Comparison of ENCODE assay signal across 20 cellular contexts in the genomic region with DNA sequence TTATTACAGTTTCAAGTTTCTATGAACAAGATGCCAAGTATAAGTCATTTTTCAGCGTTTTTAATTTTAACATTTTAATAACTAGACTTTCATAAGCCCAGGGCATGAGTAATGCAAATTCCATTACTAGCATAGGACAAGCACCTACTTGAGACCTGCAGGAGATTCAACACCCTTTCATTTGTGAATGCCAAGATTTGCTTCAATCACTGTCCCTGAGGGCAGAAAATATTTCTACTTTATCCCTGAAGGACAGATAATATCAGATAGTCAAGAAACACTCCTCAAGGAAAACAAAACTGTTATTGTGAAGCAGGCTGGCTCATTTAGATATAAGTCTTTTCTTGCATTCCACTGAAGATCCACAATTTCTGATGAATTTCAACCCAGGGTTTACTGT. TPM values are rescaled to one million over a fixed set of nuclear protein-coding genes. Genes with fewer than 3 reads are reported as not detected.
DNase-seq lines count a peak whose midpoint lies in the region; ATAC-seq and TF ChIP-seq lines count a peak whose summit lies in the region.
"Had no signal": no experiment of that assay in that cellular context is flagged by ENCODE, and none has a peak within 500 bp of the region (broad histone marks: within the 10 kb centered on the region; RNA-seq: fewer than 3 reads in every experiment).

No MANE protein-coding gene starts in this region.

- H3K27me3 ChIP-seq in mammary epithelial cell (ENCODE audit: insufficient read depth, low read length) (no peaks in the 10 kb centered on the region), lower lobe of right lung (ENCODE audit: low read depth) (no peaks in the 10 kb centered on the region), transverse colon (no peaks in the 10 kb centered on the region)
- H3K27me3 ChIP-seq: brain microvascular endothelial cell had no signal

- intact Hi-C loops in mammary epithelial cell (cut with micrococcal nuclease): loop anchor here (1.0 to 2.0 kb wide), 3 partner anchors 15 to 48 kb away; a partner anchor contains a TSS
- intact Hi-C loops in lower lobe of right lung (cut with DNase I): no loop called here
- intact Hi-C loops in transverse colon (cut with DNase I; ENCODE audit: low total_unique reads): no loop called here
- intact Hi-C loops in activated CD4-positive, alpha-beta memory T cell treated with anti-CD3 and anti-CD28 coated beads for 36 hours (cut with micrococcal nuclease): no loop called here

- peak overlapping the region; percentile 35 for H3K27ac Mint-ChIP-seq in activated naive CD8-positive, alpha-beta T cell
- no peak overlapping the region for H3K27ac Mint-ChIP-seq in activated naive CD8-positive, alpha-beta T cell treated with anti-CD3 and anti-CD28 coated beads for 36 hours
- H3K27ac Mint-ChIP-seq in activated CD4-positive, alpha-beta memory T cell treated with anti-CD3 and anti-CD28 coated beads for 36 hours: no peak overlapping the region
- H3K27ac Mint-ChIP-seq: mesothelial cell of epicardium, WTC11 had no signal

- H3K4me1 ChIP-seq in mammary epithelial cell (ENCODE audit: insufficient read depth, low read length) (peaks cover 24% of the 10 kb centered on the region), lower lobe of right lung (peaks cover 9% of the 10 kb centered on the region), transverse colon (peaks cover 0 to 44% (median 13%) of the 10 kb centered on the region in 4 donors)
- H3K4me1 ChIP-seq: HAP-1 had no signal

- no peaks in the 10 kb centered on the region for H3K79me2 ChIP-seq in mammary epithelial cell (ENCODE audit: insufficient read depth, low read length)

- dilution Hi-C loops in mammary epithelial cell (cut with HindIII; ENCODE audit: low sequenced_read_pairs): no loop called here

- H3K9me3 ChIP-seq in mammary epithelial cell (replicated peaks; ENCODE audit: insufficient read depth, low read length) (peaks cover 10% of the 10 kb centered on the region), lower lobe of right lung (peaks cover 8% of the 10 kb centered on the region), transverse colon (peaks cover 3 to 4% of the 10 kb centered on the region in 2 donors)

- no peaks in the 10 kb centered on the region for H4K20me1 ChIP-seq in mammary epithelial cell (ENCODE audit: insufficient read depth, low read length)

- peaks cover 26% of the 10 kb centered on the region for H3K36me3 Mint-ChIP-seq in activated naive CD8-positive, alpha-beta T cell
- H3K36me3 Mint-ChIP-seq in activated naive CD8-positive, alpha-beta T cell treated with anti-CD3 and anti-CD28 coated beads for 36 hours: peaks cover 28% of the 10 kb centered on the region
- H3K36me3 Mint-ChIP-seq in activated CD4-positive, alpha-beta memory T cell treated with anti-CD3 and anti-CD28 coated beads for 36 hours: peaks cover 18% of the 10 kb centered on the region

- ATAC-seq in lower lobe of right lung (peak; percentile 48 to 79), HG02852 (IDR thresholded peaks at IDR 0.05; ENCODE audit: unreplicated experiment) (no peak)
- ATAC-seq: WTC11 had no signal

- peak overlapping the region; percentile 86 for H3K9ac ChIP-seq in mammary epithelial cell (ENCODE audit: insufficient read depth, low read length)

- H2AFZ ChIP-seq in mammary epithelial cell (ENCODE audit: low read depth, low read length): peak overlapping the region; percentile 20

- H3K36me3 ChIP-seq in mammary epithelial cell (ENCODE audit: insufficient read depth, low read length) (no peaks in the 10 kb centered on the region), lower lobe of right lung (no peaks in the 10 kb centered on the region), transverse colon (no peaks in the 10 kb centered on the region)
- H3K36me3 ChIP-seq: brain microvascular endothelial cell, HAP-1 had no signal

- POLR2A ChIA-PET in activated CD4-positive, alpha-beta memory T cell treated with anti-CD3 and anti-CD28 coated beads for 36 hours (lab: Charles Lee): no interaction called here

- no peak for TF ChIP-seq CTCF in mammary epithelial cell (conservative IDR thresholded peaks at IDR 0.05 in 1 of 2, IDR thresholded peaks at IDR 0.05 in 1 of 2; ENCODE audit: extremely low read depth in 1 of 2, insufficient read depth in 1 of 2, low read depth in 1 of 2, low read length in 2 of 2)
- no peak for TF ChIP-seq CTCF in lower lobe of right lung (IDR thresholded peaks at IDR 0.05)
- no peak for TF ChIP-seq CTCF in transverse colon (IDR thresholded peaks at IDR 0.05)

- H3K4me3 ChIP-seq in mammary epithelial cell (replicated peaks in 1 of 3; ENCODE audit: insufficient read depth in 1 of 3, low read depth in 2 of 3, low read length in 3 of 3) (peak overlapping the region in 2 of 3 experiments; percentile 9 to 13), lower lobe of right lung (no peak overlapping the region), transverse colon (no peak overlapping the region)
- H3K4me3 ChIP-seq: A549, HAP-1 had no signal

- H3K27ac ChIP-seq in mammary epithelial cell (ENCODE audit: insufficient read depth, low read depth, low read length) (peak overlapping the region; percentile 99), lower lobe of right lung (peak overlapping the region; percentile 66), transverse colon (peak overlapping the region in 3 of 4 donors; percentile 22 to 61 (median 40))
- H3K27ac ChIP-seq: A549, brain microvascular endothelial cell had no signal

- in situ Hi-C loops in mammary epithelial cell (cut with MboI; ENCODE audit: low sequenced_read_pairs in 2 of 2): loop anchor here in 1 of 2 donors (5.0 to 25.0 kb wide), 2 partner anchors 49 to 694 kb away; no protein-coding TSS in a partner anchor
- in situ Hi-C loops in transverse colon (cut with MboI; ENCODE audit: low pct_ligation_motif_present in 1 of 4, low pct_unique_long_range_greater_than_20kb in 1 of 4, low sequenced_read_pairs in 3 of 4): loop anchor here in 3 of 4 donors (10.0 to 25.0 kb wide), 3 partner anchors 52 to 694 kb away; no protein-coding TSS in a partner anchor

- WGBS in mammary epithelial cell (ENCODE audit: low coverage, missing lambda C conversion rate): 0% methylated on average over 1 of the region's 1 CpG
- 60 to 64% methylated on average over 1 of the region's 1 CpG for WGBS in transverse colon (ENCODE audit: low coverage in 1 of 2), 2 donors

- peaks cover 9% of the 10 kb centered on the region for H3K9me3 Mint-ChIP-seq in activated naive CD8-positive, alpha-beta T cell (ENCODE audit: low read depth)
- peaks cover 17% of the 10 kb centered on the region for H3K9me3 Mint-ChIP-seq in activated naive CD8-positive, alpha-beta T cell treated with anti-CD3 and anti-CD28 coated beads for 36 hours
- H3K9me3 Mint-ChIP-seq in activated CD4-positive, alpha-beta memory T cell treated with anti-CD3 and anti-CD28 coated beads for 36 hours: peaks cover 38% of the 10 kb centered on the region

- no peaks in the 10 kb centered on the region for H3K27me3 Mint-ChIP-seq in activated naive CD8-positive, alpha-beta T cell
- no peaks in the 10 kb centered on the region for H3K27me3 Mint-ChIP-seq in activated naive CD8-positive, alpha-beta T cell treated with anti-CD3 and anti-CD28 coated beads for 36 hours
- H3K27me3 Mint-ChIP-seq in activated CD4-positive, alpha-beta memory T cell treated with anti-CD3 and anti-CD28 coated beads for 36 hours: no peaks in the 10 kb centered on the region
- H3K27me3 Mint-ChIP-seq: CD4-positive, CD25-positive, alpha-beta regulatory T cell had no signal

- no peak for DNase-seq in activated naive CD8-positive, alpha-beta T cell treated with anti-CD3 and anti-CD28 coated beads for 36 hours
- DNase-seq in mammary epithelial cell (peak; percentile 96), lower lobe of right lung (no peak), transverse colon (no peak), globus pallidus (ENCODE audit: low spot score) (no peak)
- no peak for DNase-seq in activated CD4-positive, alpha-beta memory T cell treated with anti-CD3 and anti-CD28 coated beads for 36 hours
- DNase-seq: activated gamma-delta T cell treated with Interleukin-2 at 50 U/mL for 16 hours; brain microvascular endothelial cell; CD4-positive, CD25-positive, alpha-beta regulatory T cell; effector CD4-positive, alpha-beta T cell; KBM-7; NCI-H1436 treated with DMSO at 0.1 percent for 48 hours; NCI-H510A treated with DMSO at 0.1 percent for 48 hours; T-helper 1 cell had no signal

- CTCF ChIA-PET in mammary epithelial cell (lab: Charles Lee; ENCODE audit: low non-redundant PET): no interaction called here
- CTCF ChIA-PET in activated CD4-positive, alpha-beta memory T cell treated with anti-CD3 and anti-CD28 coated beads for 36 hours (lab: Charles Lee): no interaction called here

- TF ChIP-seq EP300 in transverse colon (IDR thresholded peaks at IDR 0.05; ENCODE audit: low read depth): no peak

- H3K4me3 Mint-ChIP-seq in activated naive CD8-positive, alpha-beta T cell: no peak overlapping the region
- H3K4me3 Mint-ChIP-seq in activated naive CD8-positive, alpha-beta T cell treated with anti-CD3 and anti-CD28 coated beads for 36 hours: no peak overlapping the region
- H3K4me3 Mint-ChIP-seq in activated CD4-positive, alpha-beta memory T cell treated with anti-CD3 and anti-CD28 coated beads for 36 hours: no peak overlapping the region
- H3K4me3 Mint-ChIP-seq: CD4-positive, CD25-positive, alpha-beta regulatory T cell; mesothelial cell of epicardium; WTC11 had no signal

- TF ChIP-seq POLR2A in transverse colon (IDR thresholded peaks at IDR 0.05): no peak

- H3K4me2 ChIP-seq in mammary epithelial cell (ENCODE audit: insufficient read depth, low read depth, low read length): peak overlapping the region; percentile 82
- H3K4me2 ChIP-seq: A549 had no signal

- BruUV-seq in mammary epithelial cell (replicated peaks; lab: Mats Ljungman, UMichigan): no TSS peak

- peaks cover 34% of the 10 kb centered on the region for H3K4me1 Mint-ChIP-seq in activated naive CD8-positive, alpha-beta T cell (ENCODE audit: low read depth)
- peaks cover 15% of the 10 kb centered on the region for H3K4me1 Mint-ChIP-seq in activated naive CD8-positive, alpha-beta T cell treated with anti-CD3 and anti-CD28 coated beads for 36 hours
- peaks cover 5% of the 10 kb centered on the region for H3K4me1 Mint-ChIP-seq in activated CD4-positive, alpha-beta memory T cell treated with anti-CD3 and anti-CD28 coated beads for 36 hours (ENCODE audit: low read depth)
- H3K4me1 Mint-ChIP-seq: WTC11 had no signal

RNA-seq across cellular contexts. Expression of a gene that starts 27.7 kb away (rescaled TPM):
- total RNA-seq in activated naive CD8-positive, alpha-beta T cell treated with anti-CD3 and anti-CD28 coated beads for 36 hours: 10 to 100 TPM; 47.5 to 48.2 TPM
- total RNA-seq in mammary epithelial cell (10 to 100 TPM; 32.2 to 32.3 TPM), lower lobe of right lung (28.1 TPM), transverse colon (100 to 1,000 TPM in 1 of 4 donors, 10 to 100 TPM in 3; 21.3 to 137 (median 48.2) TPM)
- 21.1 TPM for polyA plus RNA-seq in mammary epithelial cell
- polyA minus RNA-seq in mammary epithelial cell: 39.6 TPM
- 10 to 100 TPM; 35.6 to 35.9 TPM for total RNA-seq in activated CD4-positive, alpha-beta memory T cell treated with anti-CD3 and anti-CD28 coated beads for 36 hours

Comparison
In these comparisons a context has a peak if more than half of its experiments do, and no peak if none do; other contexts are left out.
1. H3K27ac ChIP-seq: peak in every context shown above with its lines; median percentile 99 in mammary epithelial cell; 66 in lower lobe of right lung; 40 in transverse colon.
2. H3K4me3 ChIP-seq: peak in mammary epithelial cell (2 of 3); none in lower lobe of right lung (single experiment) and transverse colon (0 of 4).